In the genomic region with DNA sequence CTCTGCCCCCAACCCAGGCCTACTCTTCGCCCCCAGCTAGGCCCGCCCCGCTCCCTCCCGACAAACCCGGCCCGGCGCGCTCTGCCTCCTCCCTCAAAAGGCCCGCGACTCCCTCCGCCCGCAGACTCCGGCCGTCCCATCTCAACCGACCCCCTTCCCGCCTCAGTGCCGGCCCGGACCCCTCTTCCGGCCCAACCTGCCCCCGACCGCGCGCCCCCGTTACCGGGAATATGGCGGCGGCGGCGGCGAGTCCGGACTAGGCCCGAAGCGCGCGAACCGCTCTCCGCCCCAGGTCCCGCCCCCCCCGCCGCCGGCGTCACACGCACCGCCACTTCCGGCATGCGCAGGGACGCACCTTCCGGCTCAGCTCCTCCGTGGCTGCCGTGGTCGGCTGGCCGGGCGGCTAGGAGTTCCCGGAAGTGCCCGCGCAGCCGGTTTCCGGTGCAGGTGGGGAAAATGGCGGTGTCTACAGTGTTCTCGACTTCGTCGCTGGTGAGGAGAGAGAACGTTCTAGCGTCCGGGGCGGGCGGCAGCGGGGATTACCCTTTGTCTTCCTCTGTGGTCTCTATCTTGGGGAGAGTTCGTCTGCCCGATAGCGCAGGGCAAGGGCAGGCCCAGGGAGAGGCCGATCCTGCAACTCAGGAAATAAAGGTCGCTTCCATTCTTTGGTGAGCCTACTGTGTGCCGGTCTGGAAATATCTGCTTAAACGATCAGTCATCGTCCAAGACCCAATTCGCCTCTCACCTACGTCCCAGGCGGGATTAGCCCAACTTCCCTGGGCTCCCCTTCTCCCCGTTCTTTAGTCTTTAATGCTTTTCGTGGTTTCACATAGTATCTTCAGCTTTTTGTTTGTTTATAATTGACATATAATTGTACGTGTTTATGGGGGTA, we compare ENCODE assay signal across 8 cellular contexts. TPM values are rescaled to one million over a fixed set of nuclear protein-coding genes. Genes with fewer than 3 reads are reported as not detected.
DNase-seq lines count a peak whose midpoint lies in the region; ATAC-seq lines count a peak whose summit lies in the region.

A gene with protein sequence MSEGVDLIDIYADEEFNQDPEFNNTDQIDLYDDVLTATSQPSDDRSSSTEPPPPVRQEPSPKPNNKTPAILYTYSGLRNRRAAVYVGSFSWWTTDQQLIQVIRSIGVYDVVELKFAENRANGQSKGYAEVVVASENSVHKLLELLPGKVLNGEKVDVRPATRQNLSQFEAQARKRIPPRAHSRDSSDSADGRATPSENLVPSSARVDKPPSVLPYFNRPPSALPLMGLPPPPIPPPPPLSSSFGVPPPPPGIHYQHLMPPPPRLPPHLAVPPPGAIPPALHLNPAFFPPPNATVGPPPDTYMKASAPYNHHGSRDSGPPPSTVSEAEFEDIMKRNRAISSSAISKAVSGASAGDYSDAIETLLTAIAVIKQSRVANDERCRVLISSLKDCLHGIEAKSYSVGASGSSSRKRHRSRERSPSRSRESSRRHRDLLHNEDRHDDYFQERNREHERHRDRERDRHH (minus strand): TSS at position 285 of the 892 bp plus-strand sequence. CDS start 740 bp downstream, outside the sequence.
A gene (plus strand): TSS at position 434 of the 892 bp plus-strand sequence. CDS start 23 bp downstream, at position 457.

- H3K4me1 Mint-ChIP-seq in IgD-negative memory B cell: peaks cover 30 to 49% (median 37%) of the 10 kb centered on the region in 3 donors

- no peaks in the 10 kb centered on the region for H3K9me3 Mint-ChIP-seq in IgD-negative memory B cell

- no peaks in the 10 kb centered on the region for H3K27me3 Mint-ChIP-seq in IgD-negative memory B cell

- H3K4me3 Mint-ChIP-seq in IgD-negative memory B cell: peak within 1 kb of the TSS; percentile 98 to 100 (median 98)

- peaks cover 11% of the 10 kb centered on the region for H3K36me3 Mint-ChIP-seq in IgD-negative memory B cell

- peak; percentile 77 for ATAC-seq in GM21528 (IDR thresholded peaks at IDR 0.05; ENCODE audit: low FRiP score, unreplicated experiment)

- H3K27ac Mint-ChIP-seq in IgD-negative memory B cell: peak within 1 kb of the TSS; percentile 98 to 99 (median 98)

- peak; percentile 97 for DNase-seq in DMS 273 (lab: John Stamatoyannopoulos, UW; ENCODE audit: unreplicated experiment)
- DNase-seq in OCI-M1 (lab: John Stamatoyannopoulos, UW): peak; percentile 97
- DNase-seq in activated T-cell treated with anti-CD3 and anti-CD28 coated beads for 24 hours (ENCODE audit: low read depth): peak; percentile 98
- peak; percentile 88 for DNase-seq in epidermal melanocyte (ENCODE audit: insufficient read length, low spot score)
- DNase-seq in middle frontal gyrus (ENCODE audit: extremely low spot score, low spot score): peak; percentile 93
- peak; percentile 96 to 97 for DNase-seq in stimulated activated CD8-positive, alpha-beta memory T cell treated with anti-CD3 and anti-CD28 coated beads, Interleukin-2, amount 100 ng/mL, for 1 hour (ENCODE audit: low read depth in 2 of 2)

RNA-seq across cellular contexts. Expression of the first gene that starts in this region (rescaled TPM):
- 26.9 TPM for polyA plus RNA-seq in IgD-negative memory B cell

RNA-seq across cellular contexts. Expression of the second gene that starts in this region (rescaled TPM):
- polyA plus RNA-seq in IgD-negative memory B cell: 86.0 TPM

Comparison
In these comparisons a context has a peak if more than half of its experiments do, and no peak if none do; other contexts are left out.
1. Peak in every context shown above with its lines: DNase-seq and ATAC-seq.